Comparison of ENCODE assay signal across 1 cellular context in the genomic region with DNA sequence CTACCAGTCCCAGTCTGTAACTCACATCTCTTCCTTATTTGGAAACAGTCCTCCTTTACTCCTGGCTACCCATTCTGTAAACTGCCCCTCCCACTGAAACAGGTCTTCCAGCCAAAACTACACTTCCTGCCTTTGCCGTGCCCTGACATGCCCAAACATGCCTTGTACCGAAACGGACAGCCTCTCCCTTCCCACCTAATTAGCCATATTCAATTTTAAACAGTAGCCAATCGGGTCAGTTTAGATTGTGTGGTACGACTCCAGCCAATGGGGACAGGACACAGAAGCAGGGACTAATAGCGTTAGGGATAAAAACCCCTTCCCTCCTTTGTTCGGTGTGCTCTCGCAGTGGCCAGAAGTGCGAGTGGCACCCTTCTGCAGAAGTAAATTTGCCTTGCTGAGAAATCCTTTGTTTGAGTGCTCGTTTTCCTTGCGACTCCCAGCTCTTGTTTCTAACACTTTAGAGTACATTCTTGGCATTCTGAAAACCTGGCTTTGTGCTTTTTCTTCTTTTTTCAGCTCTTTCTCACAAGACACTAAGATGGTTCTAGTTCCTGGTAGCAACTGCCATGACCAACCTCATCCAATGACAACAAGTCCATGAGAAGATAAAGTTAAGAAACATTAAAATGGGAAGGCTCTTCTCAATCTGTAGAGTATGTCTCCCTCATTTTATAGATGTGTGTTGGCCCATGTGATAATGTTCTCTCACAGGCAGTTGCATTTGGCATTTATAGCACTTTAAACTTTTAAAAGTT.
TF ChIP-seq lines count a peak whose summit lies in the region.

No MANE protein-coding gene starts in this region.

TF ChIP-seq in H1, 55 proteins besides CTCF, POLR2A, EP300 and RAD21:
- TF ChIP-seq JUND (IDR thresholded peaks at IDR 0.05; ENCODE audit: low read length) (no peak), SRF (IDR thresholded peaks at IDR 0.05; ENCODE audit: low read depth, low read length) (peak; percentile 69; the same call in 1 of the 2 replicates), CEBPB (IDR thresholded peaks at IDR 0.05; ENCODE audit: low read depth, low read length) (no peak), SIX5 (IDR thresholded peaks at IDR 0.05; ENCODE audit: low read depth, low read length) (no peak), GTF2F1 (IDR thresholded peaks at IDR 0.05; ENCODE audit: borderline replicate concordance, low read depth, low read length) (no peak), RXRA (IDR thresholded peaks at IDR 0.05; ENCODE audit: insufficient read depth, low read depth, low read length) (no peak)
TF ChIP-seq in H1: peak in this region for 1.
